18 cellular contexts compared by ENCODE assay signal in the genomic region with DNA sequence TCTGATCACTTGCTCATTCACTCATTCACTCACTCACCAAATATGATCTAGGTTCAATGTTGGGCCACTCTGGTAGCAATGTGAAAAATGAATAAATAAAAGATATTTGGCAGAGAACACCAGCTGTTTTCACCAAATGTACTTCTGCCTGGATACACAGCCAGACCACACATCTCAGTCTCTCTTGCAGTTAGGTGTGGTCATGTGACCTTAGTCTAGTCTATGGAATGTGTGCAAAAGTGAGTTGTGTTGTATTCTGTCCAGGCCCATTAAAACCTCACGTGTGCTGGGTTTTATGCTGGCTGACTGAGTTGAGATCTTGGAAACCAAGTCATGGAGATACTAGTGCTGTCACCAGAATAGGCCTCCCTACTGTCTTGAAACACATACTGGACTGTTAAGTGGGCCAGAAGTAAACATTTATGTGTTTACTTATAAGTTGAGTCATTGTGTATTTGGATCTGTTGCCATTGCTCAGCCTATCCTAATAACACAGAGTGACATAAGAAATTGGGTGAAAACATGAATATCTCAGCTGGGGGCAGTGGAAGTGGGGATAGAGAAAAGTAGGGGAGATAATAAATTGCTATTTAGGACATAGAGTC.
"Had no signal": no experiment of that assay in that cellular context is flagged by ENCODE, and none has a peak within 500 bp of the region (broad histone marks: within the 10 kb centered on the region; RNA-seq: fewer than 3 reads in every experiment).

No MANE protein-coding gene starts in this region.

- H3K4me2 ChIP-seq: neural progenitor cell had no signal

- ATAC-seq: activated CD4-positive, alpha-beta T cell treated with anti-CD3 and anti-CD28 coated beads for 36 hours; activated CD8-positive, alpha-beta memory T cell treated with anti-CD3 and anti-CD28 coated beads, Interleukin-2, amount 10 ng/mL, durations not matched to agents 7 days and 5 days; foreskin keratinocyte; lower lobe of right lung; pancreas; sciatic nerve; upper lobe of right lung had no signal

- H3K36me3 ChIP-seq: ascending aorta, lower lobe of right lung, neural progenitor cell, pancreas, spleen, stomach, upper lobe of right lung had no signal

- H3K27me3 ChIP-seq: ascending aorta, dorsolateral prefrontal cortex, foreskin keratinocyte, neural progenitor cell, pancreas, spleen, stomach, testis, upper lobe of right lung had no signal

- H3K4me3 ChIP-seq: ascending aorta, dorsolateral prefrontal cortex, lower lobe of right lung, neural progenitor cell, pancreas, spleen, stomach, testis, upper lobe of right lung had no signal

- DNase-seq: activated CD4-positive, alpha-beta memory T cell treated with anti-CD3 and anti-CD28 coated beads for 36 hours; activated CD4-positive, alpha-beta T cell treated with anti-CD3 and anti-CD28 coated beads for 36 hours; activated CD8-positive, alpha-beta memory T cell treated with anti-CD3 and anti-CD28 coated beads, Interleukin-2, amount 10 ng/mL, durations not matched to agents 7 days and 5 days; activated naive CD4-positive, alpha-beta T cell treated with anti-CD3 and anti-CD28 coated beads, Interleukin-2, amount 10 ng/mL, durations not matched to agents 7 days and 5 days; activated T-cell treated with anti-CD3 and anti-CD28 coated beads, Interleukin-2, amount 50 U/mL, for 24 hours; dorsolateral prefrontal cortex; foreskin keratinocyte; lower lobe of right lung; midbrain; pancreas; spleen; stomach; T-helper 2 cell; testis; upper lobe of right lung had no signal

- H3K9ac ChIP-seq: neural progenitor cell had no signal

- H2AFZ ChIP-seq: neural progenitor cell had no signal

- H3K27ac ChIP-seq: ascending aorta, dorsolateral prefrontal cortex, foreskin keratinocyte, lower lobe of right lung, neural progenitor cell, pancreas, spleen, stomach, testis, upper lobe of right lung had no signal

- H3K4me1 ChIP-seq: foreskin keratinocyte, neural progenitor cell, pancreas, spleen, stomach, testis, upper lobe of right lung had no signal

- H3K9me3 ChIP-seq: ascending aorta, lower lobe of right lung, pancreas, spleen, stomach, testis, upper lobe of right lung had no signal
